In the genomic region with DNA sequence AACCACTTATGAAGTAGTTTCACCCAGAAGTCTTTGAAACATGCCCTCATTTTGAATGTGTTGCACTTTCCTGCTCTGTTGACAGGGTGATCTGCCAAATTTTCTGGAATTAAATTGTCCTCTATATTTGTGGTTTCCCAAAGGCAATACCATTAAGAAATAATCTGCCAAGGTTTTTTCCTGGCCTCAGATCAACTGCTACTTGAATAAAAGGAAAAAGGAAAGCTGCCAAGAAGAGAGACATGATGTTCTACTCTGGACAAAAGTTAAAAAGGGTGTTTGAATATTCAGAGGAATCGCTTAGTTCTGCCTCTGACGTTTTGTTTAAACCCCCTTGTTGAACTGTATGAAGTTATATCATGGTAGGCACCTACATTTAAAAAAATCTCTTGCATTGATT, we compare ENCODE assay signal across 16 cellular contexts. TPM values are rescaled to one million over a fixed set of nuclear protein-coding genes. Genes with fewer than 3 reads are reported as not detected.
A peak's percentile ranks its signal among the peaks of the same experiment; 100 is the strongest.
DNase-seq lines count a peak whose midpoint lies in the region; ATAC-seq, FAIRE-seq and TF ChIP-seq lines count a peak whose summit lies in the region.
"Had no signal": no experiment of that assay in that cellular context is flagged by ENCODE, and none has a peak within 500 bp of the region (broad histone marks: within the 10 kb centered on the region; RNA-seq: fewer than 3 reads in every experiment).

No MANE protein-coding gene starts in this region.

- no peaks in the 10 kb centered on the region for H3K27me3 ChIP-seq in suprapubic skin
- H3K27me3 ChIP-seq in endodermal cell (ENCODE audit: control insufficient read depth, insufficient read depth, low read length, poor library complexity, severe bottlenecking), result peaks cover 8% of the 10 kb centered on the region
- H3K27me3 ChIP-seq in small intestine (ENCODE audit: control insufficient read depth in 2 of 2, insufficient read depth in 2 of 2, low read length in 2 of 2), result no peaks in the 10 kb centered on the region
- H3K27me3 ChIP-seq: heart right ventricle, Peyer's patch had no signal

- no peak overlapping the region for H3K4me3 Mint-ChIP-seq in activated naive CD4-positive, alpha-beta T cell treated with anti-CD3 and anti-CD28 coated beads for 36 hours
- no peak overlapping the region for H3K4me3 Mint-ChIP-seq in activated T-helper 17 cell treated with anti-CD3 and anti-CD28 coated beads, Interleukin-2, amount 50 U/mL, for 72 hours
- H3K4me3 Mint-ChIP-seq in endodermal cell, result no peak overlapping the region

- H3K36me3 Mint-ChIP-seq in activated naive CD4-positive, alpha-beta T cell treated with anti-CD3 and anti-CD28 coated beads for 36 hours (ENCODE audit: low read depth), result peaks cover 57% of the 10 kb centered on the region
- H3K36me3 Mint-ChIP-seq in activated T-helper 17 cell treated with anti-CD3 and anti-CD28 coated beads, Interleukin-2, amount 50 U/mL, for 72 hours (ENCODE audit: low read depth), result peaks cover 94% of the 10 kb centered on the region
- H3K36me3 Mint-ChIP-seq in endodermal cell (ENCODE audit: low read depth), result peaks cover 2% of the 10 kb centered on the region

- TF ChIP-seq EP300 in suprapubic skin (IDR thresholded peaks at IDR 0.05), result no peak

- no peak for TF ChIP-seq POLR2A in suprapubic skin (IDR thresholded peaks at IDR 0.05)

- no peaks in the 10 kb centered on the region for H3K9me3 Mint-ChIP-seq in activated naive CD4-positive, alpha-beta T cell treated with anti-CD3 and anti-CD28 coated beads for 36 hours
- H3K9me3 Mint-ChIP-seq in activated T-helper 17 cell treated with anti-CD3 and anti-CD28 coated beads, Interleukin-2, amount 50 U/mL, for 72 hours, result no peaks in the 10 kb centered on the region
- no peaks in the 10 kb centered on the region for H3K9me3 Mint-ChIP-seq in endodermal cell

- no peak for FAIRE-seq in small intestine (lab: Jason Lieb, UNC)

- intact Hi-C loops in activated naive CD4-positive, alpha-beta T cell treated with anti-CD3 and anti-CD28 coated beads for 36 hours (cut with micrococcal nuclease), result no loop called here

- H3K4me1 Mint-ChIP-seq in activated naive CD4-positive, alpha-beta T cell treated with anti-CD3 and anti-CD28 coated beads for 36 hours (ENCODE audit: low read depth), result peaks cover 63% of the 10 kb centered on the region
- H3K4me1 Mint-ChIP-seq in activated T-helper 17 cell treated with anti-CD3 and anti-CD28 coated beads, Interleukin-2, amount 50 U/mL, for 72 hours, result peaks cover 36% of the 10 kb centered on the region
- H3K4me1 Mint-ChIP-seq in endodermal cell, result no peaks in the 10 kb centered on the region

- H3K9me3 ChIP-seq in suprapubic skin (no peaks in the 10 kb centered on the region), endodermal cell (ENCODE audit: control insufficient read depth, low read length) (no peaks in the 10 kb centered on the region), small intestine (ENCODE audit: control insufficient read depth, low read depth) (no peaks in the 10 kb centered on the region)
- H3K9me3 ChIP-seq: heart right ventricle, Peyer's patch had no signal

- H3K9ac ChIP-seq in endodermal cell (ENCODE audit: extremely low read depth, low read length, poor library complexity, severe bottlenecking), result no peak overlapping the region

- no peak for ATAC-seq in activated T-helper 17 cell treated with anti-CD3 and anti-CD28 coated beads, Interleukin-2, amount 50 U/mL, for 72 hours (replicated peaks)

- WGBS in suprapubic skin, result 16% methylated on average over 2 of the region's 2 CpGs
- 94% methylated on average over 2 of the region's 2 CpGs; no CpG with 5 or more reads in 1 of the 2 experiments for WGBS in endodermal cell (ENCODE audit: insufficient coverage in 1 of 2, insufficient read length in 1 of 2), 2 experiments
- 61 to 93% (median 75%) methylated on average over 2 of the region's 2 CpGs for WGBS in small intestine, 3 donors

- H3K27ac ChIP-seq in suprapubic skin, result peak overlapping the region; percentile 73
- H3K27ac ChIP-seq in endodermal cell (ENCODE audit: low read depth, low read length), result no peak overlapping the region
- no peak overlapping the region for H3K27ac ChIP-seq in small intestine (ENCODE audit: low read depth in 1 of 2, low read length in 1 of 2)
- H3K27ac ChIP-seq: Peyer's patch had no signal

- H3K4me1 ChIP-seq in suprapubic skin (peaks cover 47% of the 10 kb centered on the region), endodermal cell (ENCODE audit: control insufficient read depth, insufficient read depth, low read length) (no peaks in the 10 kb centered on the region), small intestine (ENCODE audit: control insufficient read depth in 2 of 2, insufficient read depth in 1 of 2, low read depth in 1 of 2, low read length in 1 of 2) (no peaks in the 10 kb centered on the region)
- H3K4me1 ChIP-seq: Peyer's patch had no signal

- H3K27ac Mint-ChIP-seq in activated naive CD4-positive, alpha-beta T cell treated with anti-CD3 and anti-CD28 coated beads for 36 hours, result peak overlapping the region; percentile 31
- peak overlapping the region; percentile 64 for H3K27ac Mint-ChIP-seq in activated T-helper 17 cell treated with anti-CD3 and anti-CD28 coated beads, Interleukin-2, amount 50 U/mL, for 72 hours
- H3K27ac Mint-ChIP-seq in endodermal cell, result no peak overlapping the region

- DNase-seq in activated naive CD4-positive, alpha-beta T cell treated with anti-CD3 and anti-CD28 coated beads for 36 hours, result no peak
- no peak for DNase-seq in activated naive CD4-positive, alpha-beta T cell (lab: John Stamatoyannopoulos, UW)
- DNase-seq in globus pallidus (ENCODE audit: low spot score) (peak; percentile 81), suprapubic skin (ENCODE audit: low spot score in 2 of 2) (no peak), endodermal cell (no peak), small intestine (no peak), AML-193 (lab: John Stamatoyannopoulos, UW) (no peak)
- DNase-seq: ACHN, heart right ventricle, occipital lobe, Peyer's patch, T-helper 9 cell had no signal

- CTCF ChIA-PET in activated naive CD4-positive, alpha-beta T cell treated with anti-CD3 and anti-CD28 coated beads for 36 hours (lab: Charles Lee), result interaction anchor here (0.7 to 1.3 kb wide), 2 partner anchors 192 to 235 kb away, joined by 3 to 6 read pairs; no protein-coding TSS in a partner anchor

- H3K4me3 ChIP-seq in suprapubic skin (no peak overlapping the region), endodermal cell (ENCODE audit: low read length) (no peak overlapping the region), small intestine (ENCODE audit: low read depth in 1 of 2, low read length in 2 of 2) (no peak overlapping the region)
- H3K4me3 ChIP-seq: heart right ventricle, Peyer's patch had no signal

- TF ChIP-seq CTCF in suprapubic skin (IDR thresholded peaks at IDR 0.05) (no peak), endodermal cell (conservative IDR thresholded peaks at IDR 0.05) (no peak)

- H3K36me3 ChIP-seq in suprapubic skin, result no peaks in the 10 kb centered on the region
- H3K36me3 ChIP-seq in endodermal cell (ENCODE audit: control insufficient read depth, insufficient read depth, low read length), result no peaks in the 10 kb centered on the region
- H3K36me3 ChIP-seq in small intestine (ENCODE audit: control insufficient read depth in 2 of 2, insufficient read depth in 2 of 2, low read length in 2 of 2), result no peaks in the 10 kb centered on the region
- H3K36me3 ChIP-seq: Peyer's patch had no signal

- no peaks in the 10 kb centered on the region for H3K27me3 Mint-ChIP-seq in activated naive CD4-positive, alpha-beta T cell treated with anti-CD3 and anti-CD28 coated beads for 36 hours (ENCODE audit: low read depth)
- H3K27me3 Mint-ChIP-seq in activated T-helper 17 cell treated with anti-CD3 and anti-CD28 coated beads, Interleukin-2, amount 50 U/mL, for 72 hours, result no peaks in the 10 kb centered on the region
- H3K27me3 Mint-ChIP-seq in endodermal cell (ENCODE audit: insufficient read depth), result no peaks in the 10 kb centered on the region

RNA-seq across cellular contexts. Expression of a gene that starts 37.4 kb away (rescaled TPM):
- not detected for total RNA-seq in activated naive CD4-positive, alpha-beta T cell treated with anti-CD3 and anti-CD28 coated beads for 36 hours
- under 1 TPM; 0.43 to 0.45 TPM for total RNA-seq in activated T-helper 17 cell treated with anti-CD3 and anti-CD28 coated beads, Interleukin-2, amount 50 U/mL, for 72 hours
- not detected for total RNA-seq in suprapubic skin
- total RNA-seq in endodermal cell, result not detected
- not detected for polyA plus RNA-seq in endodermal cell (2013, experiment 1 of 2)
- not detected for polyA plus RNA-seq in endodermal cell (2013, experiment 2 of 2)
- not detected for polyA plus RNA-seq in small intestine
- total RNA-seq: heart right ventricle, liver, NCI-H460, occipital lobe, Peyer's patch, urinary bladder had no signal
- polyA plus RNA-seq: heart right ventricle, liver, urinary bladder had no signal
